18 cellular contexts compared by ENCODE assay signal in genomic region chr2:133286326-133286922, GRCh38.
DNase-seq lines count a peak whose midpoint lies in the region; ATAC-seq and TF ChIP-seq lines count a peak whose summit lies in the region.
"Had no signal": no experiment of that assay in that cellular context is flagged by ENCODE, and none has a peak within 500 bp of the region (broad histone marks: within the 10 kb centered on the region; RNA-seq: fewer than 3 reads in every experiment).

No MANE protein-coding gene starts in this region.

- no peaks in the 10 kb centered on the region for H4K20me1 ChIP-seq in fibroblast of lung (ENCODE audit: control insufficient read depth, extremely low read depth, insufficient read depth, low read length)

- peak; percentile 86 for DNase-seq in EL
- DNase-seq in SJSA1 (ENCODE audit: low read depth in 1 of 2, low spot score in 2 of 2) = peak in 1 of 2 experiments; percentile 42
- DNase-seq in fibroblast of lung (ENCODE audit: low read depth in 2 of 2) = peak; percentile 27 to 52
- DNase-seq in renal cortical epithelial cell (ENCODE audit: low read depth) = peak; percentile 82
- DNase-seq in T-helper 2 cell = no peak
- no peak for DNase-seq in OCI-M1 (lab: John Stamatoyannopoulos, UW)
- DNase-seq: activated CD4-positive, alpha-beta T cell treated with anti-CD3 and anti-CD28 coated beads, Interleukin-2, amount 50 U/mL, for 1 hour; activated naive CD4-positive, alpha-beta T cell treated with Interleukin-2 at 50 U/mL for 16 hours; C1 segment of cervical spinal cord; left ventricle myocardium superior; NCI-H1436 treated with DMSO at 0.1 percent for 48 hours; NCI-H82; stimulated activated CD4-positive, alpha-beta T cell treated with anti-CD3 and anti-CD28 coated beads, Interleukin-2, amount 100 ng/mL, for 48 hours; SW 1271; uterus had no signal

- H3K4me1 ChIP-seq in SJSA1 (replicated peaks) = peaks cover 35% of the 10 kb centered on the region
- peaks cover 3% of the 10 kb centered on the region for H3K4me1 ChIP-seq in fibroblast of lung (ENCODE audit: control insufficient read depth, extremely low read depth, insufficient read depth, low read length)
- H3K4me1 ChIP-seq: uterus had no signal

- no peak overlapping the region for H3K4me2 ChIP-seq in fibroblast of lung (ENCODE audit: extremely low read depth, insufficient read depth, low read length)

- H3K27me3 ChIP-seq in SJSA1 (replicated peaks) (no peaks in the 10 kb centered on the region), fibroblast of lung (ENCODE audit: control insufficient read depth, insufficient read depth, low read length) (no peaks in the 10 kb centered on the region)
- H3K27me3 ChIP-seq: uterus had no signal

- TF ChIP-seq CTCF in fibroblast of lung (conservative IDR thresholded peaks at IDR 0.05 in 1 of 2, IDR thresholded peaks at IDR 0.05 in 1 of 2; ENCODE audit: low read depth in 1 of 2, low read length in 2 of 2) = no peak

- H3K27ac ChIP-seq in SJSA1 (peak overlapping the region; percentile 54), fibroblast of lung (ENCODE audit: insufficient read depth, low read length) (peak overlapping the region; percentile 24)
- H3K27ac ChIP-seq: coronary artery, uterus had no signal

- H2AFZ ChIP-seq in fibroblast of lung (ENCODE audit: low read length) = no peak overlapping the region

- ATAC-seq in GM21619 (IDR thresholded peaks at IDR 0.05; ENCODE audit: unreplicated experiment) (no peak), GM19455 (IDR thresholded peaks at IDR 0.05; ENCODE audit: unreplicated experiment) (no peak)
- ATAC-seq: left ventricle myocardium superior had no signal

- no peak overlapping the region for H3K4me3 ChIP-seq in SJSA1
- H3K4me3 ChIP-seq in fibroblast of lung (replicated peaks in 1 of 4; ENCODE audit: control extremely low read depth in 1 of 4, insufficient read depth in 1 of 4, low read depth in 3 of 4, low read length in 4 of 4) = no peak overlapping the region
- H3K4me3 ChIP-seq: coronary artery, uterus had no signal

- no peaks in the 10 kb centered on the region for H3K79me2 ChIP-seq in fibroblast of lung (ENCODE audit: control insufficient read depth, insufficient read depth, low read length)

- H3K9me3 ChIP-seq in SJSA1 (replicated peaks) (no peaks in the 10 kb centered on the region), fibroblast of lung (ENCODE audit: control insufficient read depth, insufficient read depth, low read depth, low read length) (no peaks in the 10 kb centered on the region)
- H3K9me3 ChIP-seq: uterus had no signal

- H3K36me3 ChIP-seq in SJSA1 = no peaks in the 10 kb centered on the region
- no peaks in the 10 kb centered on the region for H3K36me3 ChIP-seq in fibroblast of lung (ENCODE audit: control insufficient read depth, insufficient read depth, low read length)
- H3K36me3 ChIP-seq: uterus had no signal

- H3K9ac ChIP-seq in fibroblast of lung (ENCODE audit: insufficient read depth, low read length) = no peak overlapping the region

Comparison
In these comparisons a context has a peak if more than half of its experiments do, and no peak if none do; other contexts are left out.
1. DNase-seq: peak in EL (single experiment), fibroblast of lung (2 of 2) and renal cortical epithelial cell (single experiment); none in T-helper 2 cell (0 of 5) and OCI-M1 (single experiment).